Comparison of ENCODE assay signal across 25 cellular contexts in the genomic region with DNA sequence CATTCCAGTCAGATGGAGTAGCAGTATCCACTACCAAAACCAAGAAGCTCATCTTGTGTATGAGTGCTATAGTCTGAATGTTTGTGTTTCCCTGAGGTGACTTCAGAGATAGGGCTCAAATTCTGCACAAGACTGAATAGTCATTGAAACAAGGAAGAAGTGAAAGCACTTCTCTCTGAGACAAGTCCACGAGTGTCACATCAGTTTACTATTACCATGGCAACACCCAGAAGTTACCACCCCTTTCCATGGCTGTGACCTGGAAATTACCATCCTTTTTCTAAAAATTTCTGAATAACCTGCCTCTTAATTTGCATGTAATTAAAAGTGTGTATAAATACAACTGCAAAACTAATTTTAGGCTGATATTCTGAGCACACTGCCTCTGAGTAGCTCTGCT.
"Had no signal": no experiment of that assay in that cellular context is flagged by ENCODE, and none has a peak within 500 bp of the region (broad histone marks: within the 10 kb centered on the region; RNA-seq: fewer than 3 reads in every experiment).

No MANE protein-coding gene starts in this region.

- H3K4me3 ChIP-seq: adrenal gland, breast epithelium, esophagus muscularis mucosa, heart right ventricle, left ventricle myocardium inferior, mucosa of descending colon, neural progenitor cell, prostate gland, skin epidermis, tibial artery had no signal

- H3K27ac ChIP-seq: adrenal gland, breast epithelium, esophagus muscularis mucosa, heart right ventricle, left ventricle myocardium inferior, neural progenitor cell, prostate gland, skin epidermis, tibial artery, VCaP had no signal

- ATAC-seq: activated T-cell treated with anti-CD3 and anti-CD28 coated beads, Interleukin-2, amount 50 U/mL, for 72 hours; heart right ventricle; mucosa of descending colon; naive thymus-derived CD4-positive, alpha-beta T cell; right cardiac atrium; stimulated activated naive CD8-positive, alpha-beta T cell treated with anti-CD3 and anti-CD28 coated beads, Interleukin-15, Interleukin-2, amounts not matched to agents 100 U/mL and 50 U/mL, for 24 hours had no signal

- H3K27ac Mint-ChIP-seq: activated naive CD4-positive, alpha-beta T cell treated with anti-CD3 and anti-CD28 coated beads, Interleukin-2, amount 50 U/mL, for 24 hours; activated T-cell treated with anti-CD3 and anti-CD28 coated beads, Interleukin-2, amount 50 U/mL, for 72 hours; immature natural killer cell; naive thymus-derived CD4-positive, alpha-beta T cell; neural progenitor cell had no signal

- H3K27me3 Mint-ChIP-seq: activated naive CD4-positive, alpha-beta T cell treated with anti-CD3 and anti-CD28 coated beads, Interleukin-2, amount 50 U/mL, for 24 hours; naive thymus-derived CD4-positive, alpha-beta T cell had no signal

- H3K9me3 ChIP-seq: adrenal gland, esophagus muscularis mucosa, prostate gland had no signal

- H3K4me3 Mint-ChIP-seq: activated naive CD4-positive, alpha-beta T cell treated with anti-CD3 and anti-CD28 coated beads, Interleukin-2, amount 50 U/mL, for 24 hours; activated T-cell treated with anti-CD3 and anti-CD28 coated beads, Interleukin-2, amount 50 U/mL, for 72 hours; immature natural killer cell; naive thymus-derived CD4-positive, alpha-beta T cell; neural progenitor cell had no signal

- H3K4me1 Mint-ChIP-seq: activated naive CD4-positive, alpha-beta T cell treated with anti-CD3 and anti-CD28 coated beads, Interleukin-2, amount 50 U/mL, for 24 hours; immature natural killer cell; naive thymus-derived CD4-positive, alpha-beta T cell; neural progenitor cell had no signal

- H3K36me3 Mint-ChIP-seq: activated naive CD4-positive, alpha-beta T cell treated with anti-CD3 and anti-CD28 coated beads, Interleukin-2, amount 50 U/mL, for 24 hours; naive thymus-derived CD4-positive, alpha-beta T cell; neural progenitor cell had no signal

- DNase-seq: activated CD4-positive, alpha-beta T cell treated with anti-CD3 and anti-CD28 coated beads for 1 hour; activated CD8-positive, alpha-beta memory T cell treated with anti-CD3 and anti-CD28 coated beads for 24 hours; activated CD8-positive, alpha-beta memory T cell treated with anti-CD3 and anti-CD28 coated beads, Interleukin-2, amount 50 U/mL, for 48 hours; activated gamma-delta T cell; activated T-cell treated with anti-CD3 and anti-CD28 coated beads, Interleukin-2, amount 50 U/mL, for 72 hours; adrenal gland; dermis blood vessel endothelial cell; effector memory CD4-positive, alpha-beta T cell; heart right ventricle; immature natural killer cell; kidney glomerular epithelial cell; left ventricle myocardium inferior; mucosa of descending colon; naive thymus-derived CD4-positive, alpha-beta T cell; right cardiac atrium; stimulated activated naive CD8-positive, alpha-beta T cell treated with anti-CD3 and anti-CD28 coated beads, Interleukin-15, Interleukin-2, amounts not matched to agents 100 U/mL and 50 U/mL, for 24 hours; substantia nigra; tibial artery had no signal

- H3K4me1 ChIP-seq: adrenal gland, breast epithelium, esophagus muscularis mucosa, heart right ventricle, left ventricle myocardium inferior, neural progenitor cell, prostate gland, tibial artery had no signal

- H3K27me3 ChIP-seq: adrenal gland, breast epithelium, esophagus muscularis mucosa, heart right ventricle, neural progenitor cell, tibial artery had no signal

- H3K36me3 ChIP-seq: adrenal gland, breast epithelium, esophagus muscularis mucosa, heart right ventricle, left ventricle myocardium inferior, neural progenitor cell, prostate gland, tibial artery had no signal
